ENCODE assay signal across 17 cellular contexts in genomic region chr1:100419072-100419471, GRCh38.
"Had no signal": no experiment of that assay in that cellular context is flagged by ENCODE, and none has a peak within 500 bp of the region (broad histone marks: within the 10 kb centered on the region; RNA-seq: fewer than 3 reads in every experiment).

No MANE protein-coding gene starts in this region.

- H3K4me3 ChIP-seq: dorsolateral prefrontal cortex, hepatocyte, sigmoid colon, skin epidermis, suprapubic skin, thyroid gland had no signal

- H3K27ac ChIP-seq: dorsolateral prefrontal cortex, hepatocyte, neutrophil, sigmoid colon, skin epidermis, suprapubic skin, thyroid gland had no signal

- H3K9me3 ChIP-seq: neutrophil, sigmoid colon, suprapubic skin, thyroid gland had no signal

- H3K4me1 ChIP-seq: sigmoid colon, thyroid gland had no signal

- ATAC-seq: naive thymus-derived CD8-positive, alpha-beta T cell had no signal

- H3K9me3 Mint-ChIP-seq: type B pancreatic cell had no signal

- DNase-seq: cortex of kidney; dorsolateral prefrontal cortex; effector CD8-positive, alpha-beta T cell; foreskin melanocyte; head of caudate nucleus; kidney glomerular epithelial cell; naive thymus-derived CD8-positive, alpha-beta T cell; sigmoid colon; stimulated activated CD4-positive, alpha-beta T cell treated with anti-CD3 and anti-CD28 coated beads, Interleukin-2, amount 100 ng/mL, for 24 hours; stimulated activated CD4-positive, alpha-beta T cell treated with anti-CD3 and anti-CD28 coated beads, Interleukin-4, amount 100 ng/mL, for 4 hours; stimulated activated naive CD4-positive, alpha-beta T cell; thyroid gland had no signal

- H3K27me3 ChIP-seq: dorsolateral prefrontal cortex, hepatocyte, neutrophil, sigmoid colon, suprapubic skin, thyroid gland had no signal

- H3K4me3 Mint-ChIP-seq: type B pancreatic cell had no signal

- H3K36me3 ChIP-seq: neutrophil, sigmoid colon, suprapubic skin, thyroid gland had no signal

- H3K27me3 Mint-ChIP-seq: naive thymus-derived CD8-positive, alpha-beta T cell; type B pancreatic cell had no signal

- H3K27ac Mint-ChIP-seq: type B pancreatic cell had no signal
